In the genomic region with DNA sequence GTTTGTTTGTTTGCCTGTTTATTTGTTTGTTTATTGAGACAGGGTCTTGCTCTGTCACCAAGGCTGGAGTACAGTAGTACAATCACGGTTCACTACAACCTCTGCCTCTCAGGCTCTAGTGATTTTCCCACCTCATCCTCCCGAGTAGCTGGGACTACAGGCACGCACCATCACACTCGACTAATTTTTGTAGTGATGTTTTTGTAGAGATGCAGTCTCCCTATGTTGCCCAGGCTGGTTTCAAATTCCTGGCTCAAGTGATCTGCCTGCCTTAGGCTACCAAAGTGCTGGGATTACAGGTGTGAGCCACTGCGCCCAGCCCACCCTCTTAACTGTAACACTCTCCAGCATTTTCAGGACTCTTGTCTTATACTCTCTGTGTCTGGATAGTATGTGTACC, we compare ENCODE assay signal across 34 cellular contexts. TPM values are rescaled to one million over a fixed set of nuclear protein-coding genes. Genes with fewer than 3 reads are reported as not detected.
"Had no signal": no experiment of that assay in that cellular context is flagged by ENCODE, and none has a peak within 500 bp of the region (broad histone marks: within the 10 kb centered on the region; RNA-seq: fewer than 3 reads in every experiment).

No MANE protein-coding gene starts in this region.

- H3K27ac ChIP-seq: brain microvascular endothelial cell, coronary artery, heart left ventricle, left ventricle myocardium inferior, right lobe of liver, testis had no signal

- ATAC-seq: effector memory CD8-positive, alpha-beta T cell; heart left ventricle; mucosa of descending colon; natural killer cell treated with Interleukin-12 subunit alpha and Interleukin-12 subunit beta and Interleukin-15 and Interleukin-18, amount 100 ng/mL, for 72 hours; right lobe of liver had no signal

- DNase-seq: activated CD4-positive, alpha-beta memory T cell treated with anti-CD3 and anti-CD28 coated beads for 36 hours; activated CD4-positive, alpha-beta T cell treated with anti-CD3 and anti-CD28 coated beads, Interleukin-2, amount 10 ng/mL, durations not matched to agents 24 days and 14 days; activated CD4-positive, CD25-positive, alpha-beta regulatory T cell treated with anti-CD3 and anti-CD28 coated beads, Interleukin-2, amount 50 U/mL, for 72 hours; activated CD8-positive, alpha-beta memory T cell treated with anti-CD3 and anti-CD28 coated beads, Interleukin-2, amount 50 U/mL, for 4 hours; activated effector memory CD4-positive, alpha-beta T cell treated with anti-CD3 and anti-CD28 coated beads, Interleukin-2, amount 50 U/mL, for 16 hours; activated naive CD4-positive, alpha-beta T cell treated with anti-CD3 and anti-CD28 coated beads for 36 hours; activated naive CD8-positive, alpha-beta T cell treated with anti-CD3 and anti-CD28 coated beads, Interleukin-2, amount 10 ng/mL, durations not matched to agents 7 days and 5 days; activated T-cell treated with anti-CD3 and anti-CD28 coated beads, Interleukin-2, amount 50 U/mL, for 1 hour; brain microvascular endothelial cell; effector memory CD8-positive, alpha-beta T cell; erythroblast; heart left ventricle; hypothalamus; left ventricle myocardium inferior; mucosa of descending colon; right lobe of liver; stimulated activated CD4-positive, alpha-beta T cell treated with anti-CD3 and anti-CD28 coated beads, Interleukin-2, amount 100 ng/mL, for 48 hours; stimulated activated naive CD4-positive, alpha-beta T cell treated with Interleukin-2 at 50 U/mL for 16 hours; T1000; testis; trophoblast cell had no signal

- H3K4me1 ChIP-seq: left ventricle myocardium inferior, testis had no signal

- H3K27me3 ChIP-seq: brain microvascular endothelial cell, heart left ventricle, right lobe of liver, testis had no signal

RNA-seq across cellular contexts. Expression of a gene that starts 59.5 kb away (rescaled TPM):
- total RNA-seq: activated CD4-positive, alpha-beta memory T cell treated with anti-CD3 and anti-CD28 coated beads for 36 hours; activated CD4-positive, alpha-beta T cell treated with anti-CD3 and anti-CD28 coated beads, Interleukin-2, amount 10 ng/mL, durations not matched to agents 24 days and 14 days; activated CD8-positive, alpha-beta memory T cell treated with anti-CD3 and anti-CD28 coated beads for 36 hours; activated naive CD4-positive, alpha-beta T cell treated with anti-CD3 and anti-CD28 coated beads for 36 hours; activated naive CD8-positive, alpha-beta T cell treated with anti-CD3 and anti-CD28 coated beads, Interleukin-2, amount 10 ng/mL, durations not matched to agents 7 days and 5 days; activated T-helper 1 cell treated with anti-CD3 and anti-CD28 coated beads, Interleukin-12 subunit alpha, Interleukin-12 subunit beta, Interleukin-2, Interleukin-4 antibody, amounts not matched to agents 30 ng/mL and 10 ng/mL and 1 ng/mL, durations not matched to agents 14 hours and 24 hours and 36 hours; astrocyte; cardiac septum; cerebellum; heart left ventricle; kidney epithelial cell; left ventricle myocardium inferior; mesenteric fat pad; mucosa of descending colon; myocyte; natural killer cell treated with Interleukin-12 subunit alpha and Interleukin-12 subunit beta and Interleukin-15 and Interleukin-18, amount 100 ng/mL, for 72 hours; osteoblast; posterior vena cava; right lobe of liver; skeletal muscle tissue had no signal
- polyA plus RNA-seq: heart left ventricle had no signal
